ENCODE assay signal across 8 cellular contexts in the genomic region with DNA sequence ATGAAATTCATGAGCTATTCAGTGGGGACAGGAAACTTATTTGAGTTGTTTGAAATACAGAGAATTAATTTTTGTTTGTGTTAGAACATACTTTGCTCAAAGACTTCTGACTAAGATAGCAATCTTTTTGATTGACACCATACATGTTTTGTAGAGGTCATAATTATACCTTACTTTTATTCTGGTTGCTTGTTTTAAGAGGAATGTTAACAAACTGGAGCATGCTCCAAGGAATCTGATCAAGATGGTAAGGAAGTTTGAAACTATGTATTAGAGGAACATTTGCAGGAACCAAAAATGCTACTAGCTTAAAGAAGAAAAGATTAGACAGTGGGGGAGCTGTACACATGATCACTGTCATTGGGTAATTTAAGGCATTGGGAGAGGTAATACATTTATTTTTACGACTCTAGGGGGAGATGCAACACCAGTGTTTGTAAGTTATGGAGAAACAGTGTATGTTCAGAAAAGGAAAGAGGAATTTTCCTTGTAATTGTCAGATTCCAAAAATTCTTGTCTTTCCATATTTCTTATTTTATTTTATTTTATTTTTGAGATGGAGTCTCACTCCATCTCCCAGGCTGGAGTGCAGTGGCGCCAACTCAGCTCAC. TPM values are rescaled to one million over a fixed set of nuclear protein-coding genes. Genes with fewer than 3 reads are reported as not detected.
DNase-seq lines count a peak whose midpoint lies in the region; ATAC-seq, FAIRE-seq and TF ChIP-seq lines count a peak whose summit lies in the region.

No MANE protein-coding gene starts in this region.

- H3K27ac ChIP-seq in A673 (ENCODE audit: low read depth, low read length, poor library complexity, severe bottlenecking) (peak overlapping the region; percentile 12), HepG2 (ENCODE audit: extremely low read length, insufficient read depth, low read length) (no peak overlapping the region), GM23338 (ENCODE audit: low read depth) (no peak overlapping the region)

- peak overlapping the region; percentile 64 for H3K4me3 Mint-ChIP-seq in activated T-helper 17 cell treated with anti-CD3 and anti-CD28 coated beads, Interleukin-2, amount 50 U/mL, for 72 hours
- no peak overlapping the region for H3K4me3 Mint-ChIP-seq in GM23338

- no peaks in the 10 kb centered on the region for H3K9me2 ChIP-seq in GM23338 (ENCODE audit: insufficient read depth)

- no peak for TF ChIP-seq RAD21 in HepG2 (CRISPR knock-in tag; IDR thresholded peaks at IDR 0.05)

- peaks cover 44% of the 10 kb centered on the region for H3K4me1 Mint-ChIP-seq in activated T-helper 17 cell treated with anti-CD3 and anti-CD28 coated beads, Interleukin-2, amount 50 U/mL, for 72 hours
- peaks cover 11% of the 10 kb centered on the region for H3K4me1 Mint-ChIP-seq in GM23338

- H2AFZ ChIP-seq in HepG2 (ENCODE audit: low read length): no peak overlapping the region
- H2AFZ ChIP-seq in GM23338: no peak overlapping the region

- ATAC-seq in HG03432 (IDR thresholded peaks at IDR 0.05; ENCODE audit: unreplicated experiment): peak; percentile 39
- peak; percentile 56 for ATAC-seq in activated T-helper 17 cell treated with anti-CD3 and anti-CD28 coated beads, Interleukin-2, amount 50 U/mL, for 72 hours (replicated peaks)
- peak; percentile 83 for ATAC-seq in HepG2
- ATAC-seq in GM23338: no peak

- in situ Hi-C loops in HepG2 (cut with HindIII; ENCODE audit: extremely low pct_ligation_motif_present, low pct_unique_long_range_greater_than_20kb): no loop called here

- intact Hi-C loops in A673 (cut with micrococcal nuclease; ENCODE audit: unreplicated experiment): loop anchor here (2.0 to 5.0 kb wide), 3 partner anchors 177 to 407 kb away; no protein-coding TSS in a partner anchor
- intact Hi-C loops in HepG2 (cut with micrococcal nuclease; ENCODE audit: unreplicated experiment): loop anchor here (10.0 kb wide), 1 partner anchor 135 kb away; no protein-coding TSS in a partner anchor
- intact Hi-C loops in lower leg skin (cut with DNase I; ENCODE audit: low total_unique reads): no loop called here

- peaks cover 67% of the 10 kb centered on the region for H4K20me1 ChIP-seq in HepG2 (ENCODE audit: insufficient read depth, low read length)
- peaks cover 74% of the 10 kb centered on the region for H4K20me1 ChIP-seq in GM23338 (replicated peaks; ENCODE audit: insufficient read depth)

- no peaks in the 10 kb centered on the region for H3F3A ChIP-seq in GM23338 (replicated peaks; ENCODE audit: low read depth)

- H3K4me2 ChIP-seq in HepG2 (ENCODE audit: low read depth, low read length) (no peak overlapping the region), GM23338 (no peak overlapping the region)

- H3K4me1 ChIP-seq in A673 (ENCODE audit: insufficient read depth, low read length, poor library complexity, severe bottlenecking) (peaks cover 43% of the 10 kb centered on the region), HepG2 (ENCODE audit: insufficient read depth, low read length) (peaks cover 44% of the 10 kb centered on the region), GM23338 (ENCODE audit: insufficient read depth) (no peaks in the 10 kb centered on the region)

- H3K4me3 ChIP-seq in A673 (ENCODE audit: low read depth, low read length, poor library complexity, severe bottlenecking): no peak overlapping the region
- H3K4me3 ChIP-seq in GM12875 (ENCODE audit: low read depth, low read length): no peak overlapping the region
- H3K4me3 ChIP-seq in HepG2 (replicated peaks in 1 of 3; ENCODE audit: insufficient read depth in 1 of 3, low read depth in 2 of 3, low read length in 3 of 3): no peak overlapping the region
- no peak overlapping the region for H3K4me3 ChIP-seq in lower leg skin (ENCODE audit: low read depth, poor library complexity, severe bottlenecking)
- no peak overlapping the region for H3K4me3 ChIP-seq in GM23338

- H3K9me3 ChIP-seq in A673 (ENCODE audit: low read depth, low read length, poor library complexity, severe bottlenecking) (no peaks in the 10 kb centered on the region), HepG2 (ENCODE audit: low read length) (peaks cover 2% of the 10 kb centered on the region)

- no peak overlapping the region for H3K9ac ChIP-seq in HepG2 (ENCODE audit: insufficient read depth, low read depth, low read length)

- H3K79me2 ChIP-seq in HepG2 (ENCODE audit: insufficient read depth, low read length) (peaks cover 99% of the 10 kb centered on the region), GM23338 (replicated peaks; ENCODE audit: insufficient read depth) (peaks cover 100% of the 10 kb centered on the region)

- peaks cover 48% of the 10 kb centered on the region for H3K36me3 Mint-ChIP-seq in activated T-helper 17 cell treated with anti-CD3 and anti-CD28 coated beads, Interleukin-2, amount 50 U/mL, for 72 hours (ENCODE audit: low read depth)
- peaks cover 2% of the 10 kb centered on the region; the same call in 2 of the 3 replicates for H3K36me3 Mint-ChIP-seq in GM23338 (ENCODE audit: low read depth)

- 76% methylated on average over 2 of the region's 2 CpGs for whole genome bisulfite sequencing in HepG2 (ENCODE audit: low lambda C conversion rate)
- WGBS in lower leg skin, 2 donors: 57 to 60% methylated on average over 2 of the region's 2 CpGs

- H3K27ac Mint-ChIP-seq in activated T-helper 17 cell treated with anti-CD3 and anti-CD28 coated beads, Interleukin-2, amount 50 U/mL, for 72 hours: peak overlapping the region; percentile 69
- H3K27ac Mint-ChIP-seq in GM23338: no peak overlapping the region

- FAIRE-seq in HepG2 (lab: Jason Lieb, UNC): peak; percentile 36

- CTCF ChIA-PET in A673 (lab: Charles Lee): interaction anchor here (0.6 to 1.3 kb wide), 2 partner anchors 100 to 286 kb away, joined by 3 to 9 read pairs; no protein-coding TSS in a partner anchor
- CTCF ChIA-PET in HepG2 (lab: Yijun Ruan, JAX; ENCODE audit: low intra/inter-chr PET ratio, low total read pairs): no interaction called here

- no peaks in the 10 kb centered on the region for H3K9me3 Mint-ChIP-seq in activated T-helper 17 cell treated with anti-CD3 and anti-CD28 coated beads, Interleukin-2, amount 50 U/mL, for 72 hours
- H3K9me3 Mint-ChIP-seq in GM23338: 0 out of 3 replicates have a peak, but pooled peaks cover 2% of the 10 kb centered on the region

- H3K27me3 ChIP-seq in A673 (replicated peaks; ENCODE audit: insufficient read depth, low read depth, low read length, poor library complexity) (no peaks in the 10 kb centered on the region), HepG2 (ENCODE audit: control insufficient read depth in 1 of 2, insufficient read depth in 2 of 2, low read length in 2 of 2) (no peaks in the 10 kb centered on the region), GM23338 (ENCODE audit: insufficient read depth) (no peaks in the 10 kb centered on the region)

- TF ChIP-seq EP300 in HepG2 (IDR thresholded peaks at IDR 0.05; ENCODE audit: low read depth in 2 of 2, low read length in 2 of 2) (no peak), HepG2 (CRISPR knock-in tag; IDR thresholded peaks at IDR 0.05; ENCODE audit: borderline replicate concordance) (no peak)

- BruUV-seq in A673 (replicated peaks; lab: Mats Ljungman, UMichigan) (no TSS peak), HepG2 (replicated peaks; lab: Mats Ljungman, UMichigan) (TSS peak; percentile 0)

- TF ChIP-seq CTCF in A673 (conservative IDR thresholded peaks at IDR 0.05; ENCODE audit: low read depth, low read length) (peak; percentile 60), GM12875 (IDR thresholded peaks at IDR 0.05; ENCODE audit: borderline replicate concordance, insufficient read depth, low read depth, low read length) (peak; percentile 27; the same call in 1 of the 2 replicates), HepG2 (CRISPR knock-in tag; IDR thresholded peaks at IDR 0.05) (peak; percentile 43; the same call in 1 of the 2 replicates), lower leg skin (IDR thresholded peaks at IDR 0.05) (no peak), GM23338 (conservative IDR thresholded peaks at IDR 0.05; ENCODE audit: low read depth in 2 of 2) (peak in 1 of 2 experiments; percentile 14; a peak in 1 of 4 replicates)

- TF ChIP-seq POLR2A in HepG2 (IDR thresholded peaks at IDR 0.05; ENCODE audit: insufficient read depth in 1 of 2, low read depth in 2 of 2, low read length in 2 of 2): no peak
- TF ChIP-seq POLR2A in lower leg skin (IDR thresholded peaks at IDR 0.05): no peak

- H3K27me3 Mint-ChIP-seq in activated T-helper 17 cell treated with anti-CD3 and anti-CD28 coated beads, Interleukin-2, amount 50 U/mL, for 72 hours: no peaks in the 10 kb centered on the region
- no peaks in the 10 kb centered on the region for H3K27me3 Mint-ChIP-seq in GM23338 (ENCODE audit: insufficient read depth, low read depth, poor library complexity)

- POLR2A ChIA-PET in A673 (lab: Charles Lee; ENCODE audit: low non-redundant PET): no interaction called here
- POLR2A ChIA-PET in HepG2 (lab: Yijun Ruan, JAX): no interaction called here

- no peaks in the 10 kb centered on the region for H3K36me3 ChIP-seq in A673 (ENCODE audit: insufficient read depth, low read length, poor library complexity, severe bottlenecking)
- H3K36me3 ChIP-seq in HepG2 (replicated peaks in 1 of 2; ENCODE audit: control insufficient read depth in 1 of 2, insufficient read depth in 2 of 2, low read length in 2 of 2): peaks cover 0 to 4% of the 10 kb centered on the region in 2 experiments; a peak in 1 of 5 replicates
- no peaks in the 10 kb centered on the region for H3K36me3 ChIP-seq in GM23338 (ENCODE audit: insufficient read depth)

- DNase-seq in A673 (ENCODE audit: low spot score) (peak; percentile 81), HepG2 (ENCODE audit: low spot score) (peak; percentile 41), lower leg skin (ENCODE audit: low spot score in 2 of 2) (no peak), GM23338 (ENCODE audit: low spot score) (no peak)
- DNase-seq in effector CD4-positive, alpha-beta T cell: no peak

RNA-seq across cellular contexts. Expression of a gene that starts 8.0 kb away (rescaled TPM):
- total RNA-seq in A673 (2021) (118 and 122 TPM in 2 replicates), HepG2 (2016; rRNA removed; fragmentation: Illumina TruSeq; extraction: Trizol) (145 and 187 TPM in 2 replicates), lower leg skin (10 to 100 TPM; 44.6 to 65.3 (median 55.7) TPM)
- 10 to 100 TPM; 68.7 to 79.8 TPM for total RNA-seq in activated T-helper 17 cell treated with anti-CD3 and anti-CD28 coated beads, Interleukin-2, amount 50 U/mL, for 72 hours
- total RNA-seq in HepG2 (2016; cell fraction: cytosol; rRNA removed; fragmentation: Illumina TruSeq; extraction: Trizol; ENCODE audit: low read depth): 43.0 and 45.7 TPM in 2 replicates
- total RNA-seq in HepG2 (2016; cell fraction: insoluble cytoplasmic fraction; rRNA removed; fragmentation: Illumina TruSeq; extraction: Trizol): 137 and 182 TPM in 2 replicates
- total RNA-seq in HepG2 (2016; cell fraction: membrane; rRNA removed; fragmentation: Illumina TruSeq; extraction: Trizol): 97.9 and 106 TPM in 2 replicates
- total RNA-seq in HepG2 (2016; cell fraction: nucleus; rRNA removed; fragmentation: Illumina TruSeq; extraction: Trizol): 81.6 and 96.2 TPM in 2 replicates
- polyA plus RNA-seq in HepG2 (2011; rRNA removed) (133 and 168 TPM in 2 replicates), GM23338 (2016; fragmentation: Nextera tagmentation; extraction: Ambion mirVana) (13.8 and 14.5 TPM in 2 replicates)
- polyA plus RNA-seq in HepG2 (2011; cell fraction: cytosol; rRNA removed): 117 and 131 TPM in 2 replicates
- polyA plus RNA-seq in HepG2 (2011; cell fraction: nucleus; rRNA removed): 69.2 and 88.9 TPM in 2 replicates
- polyA plus RNA-seq in HepG2 (2012): 64.4 and 70.1 TPM in 2 replicates
- polyA plus RNA-seq in HepG2 (2016; cell fraction: cytosol; fragmentation: Illumina TruSeq; extraction: Trizol; ENCODE audit: low read depth): 18.9 and 21.0 TPM in 2 replicates
- polyA plus RNA-seq in HepG2 (2016; cell fraction: insoluble cytoplasmic fraction; fragmentation: Illumina TruSeq; extraction: Trizol; ENCODE audit: low read depth): 159 and 174 TPM in 2 replicates
- polyA plus RNA-seq in HepG2 (2016; cell fraction: membrane; fragmentation: Illumina TruSeq; extraction: Trizol; ENCODE audit: low read depth): 58.1 and 62.3 TPM in 2 replicates
- 104 and 107 TPM in 2 replicates for polyA plus RNA-seq in HepG2 (2016; cell fraction: nucleus; fragmentation: Illumina TruSeq; extraction: Trizol; ENCODE audit: insufficient read depth, low read depth)
- polyA minus RNA-seq in HepG2 (2011; rRNA and poly(A)+ RNA removed; ENCODE audit: low replicate concordance): 354 and 508 TPM in 2 replicates
- 133 and 147 TPM in 2 replicates for polyA minus RNA-seq in HepG2 (2011; cell fraction: cytosol; rRNA and poly(A)+ RNA removed)
- polyA minus RNA-seq in HepG2 (2011; cell fraction: nucleus; rRNA and poly(A)+ RNA removed): 117 TPM in 2 replicates
- 96.4 and 113 TPM in 2 replicates for total RNA-seq in GM23338 (2014; rRNA removed; shearing (Covaris generic))

Comparison
In these comparisons a context has a peak if more than half of its experiments do, and no peak if none do; other contexts are left out.
1. DNase-seq: peak in A673 (single experiment) and HepG2 (single experiment); none in lower leg skin (0 of 2), effector CD4-positive, alpha-beta T cell (single experiment) and GM23338 (single experiment).
2. CTCF ChIP-seq: peak in A673 (single experiment), GM12875 (single experiment) and HepG2 (single experiment); none in lower leg skin (0 of 3).